In genomic region chr7:121634356-121634755, GRCh38 we compare ENCODE assay signal across 17 cellular contexts.
"Had no signal": no experiment of that assay in that cellular context is flagged by ENCODE, and none has a peak within 500 bp of the region (broad histone marks: within the 10 kb centered on the region; RNA-seq: fewer than 3 reads in every experiment).

No MANE protein-coding gene starts in this region.

- H3K4me3 ChIP-seq: body of pancreas, pancreas, right lobe of liver, thoracic aorta, upper lobe of left lung had no signal

- DNase-seq: activated CD4-positive, alpha-beta T cell treated with anti-CD3 and anti-CD28 coated beads, Interleukin-2, amount 10 ng/mL, durations not matched to agents 24 days and 14 days; activated CD8-positive, alpha-beta T cell treated with anti-CD3 and anti-CD28 coated beads, Interleukin-2, amount 10 ng/mL, durations not matched to agents 7 days and 5 days; activated naive CD4-positive, alpha-beta T cell treated with Interleukin-2 at 50 U/mL for 16 hours; activated naive CD8-positive, alpha-beta T cell treated with anti-CD3 and anti-CD28 coated beads, Interleukin-2, amount 10 ng/mL, durations not matched to agents 7 days and 5 days; activated T-cell treated with anti-CD3 and anti-CD28 coated beads, Interleukin-2, amount 50 U/mL, for 24 hours; body of pancreas; caudate nucleus; effector memory CD8-positive, alpha-beta T cell; left cardiac atrium; naive thymus-derived CD8-positive, alpha-beta T cell; pancreas; right lobe of liver; stimulated activated CD4-positive, alpha-beta T cell treated with anti-CD3 and anti-CD28 coated beads, Interleukin-4, amount 100 ng/mL, for 24 hours; upper lobe of left lung had no signal

- H3K4me1 ChIP-seq: body of pancreas, pancreas, right lobe of liver, upper lobe of left lung had no signal

- ATAC-seq: activated CD8-positive, alpha-beta T cell treated with anti-CD3 and anti-CD28 coated beads, Interleukin-2, amount 10 ng/mL, durations not matched to agents 7 days and 5 days; body of pancreas; effector memory CD8-positive, alpha-beta T cell; left cardiac atrium; naive thymus-derived CD8-positive, alpha-beta T cell; pancreas; right lobe of liver; stimulated activated memory B cell treated with anti-CD40 and anti-IgM and Interleukin-4, amounts not matched to agents 10 μg/mL and 1 μg/mL and 100 μg/mL, for 72 hours had no signal

- H3K27ac ChIP-seq: body of pancreas, neutrophil, pancreas, right lobe of liver, thoracic aorta, upper lobe of left lung had no signal

- H3K36me3 ChIP-seq: neutrophil, pancreas, right lobe of liver, thoracic aorta, upper lobe of left lung had no signal

- H3K27me3 ChIP-seq: body of pancreas, neutrophil, pancreas, right lobe of liver, upper lobe of left lung had no signal

- H3K9me3 ChIP-seq: body of pancreas, neutrophil, pancreas, right lobe of liver, thoracic aorta, upper lobe of left lung had no signal
